ENCODE assay signal across 26 cellular contexts in genomic region chr21:44578371-44579055, GRCh38. TPM values are rescaled to one million over a fixed set of nuclear protein-coding genes. Genes with fewer than 3 reads are reported as not detected.
DNase-seq lines count a peak whose midpoint lies in the region; ATAC-seq and TF ChIP-seq lines count a peak whose summit lies in the region.
"Had no signal": no experiment of that assay in that cellular context is flagged by ENCODE, and none has a peak within 500 bp of the region (broad histone marks: within the 10 kb centered on the region; RNA-seq: fewer than 3 reads in every experiment).

No MANE protein-coding gene starts in this region.

- in situ Hi-C loops in KBM-7 (cut with MboI; ENCODE audit: low pct_unique_long_range_greater_than_20kb, low sequenced_read_pairs), result no loop called here

- DNase-seq in H7 (peak; percentile 23), endodermal cell (peak; percentile 21), neuronal stem cell (ENCODE audit: low spot score) (no peak), upper lobe of right lung (peak; percentile 48), 8988T (no peak), Kasumi-1 (lab: John Stamatoyannopoulos, UW) (no peak), KBM-7 (no peak)
- DNase-seq: BE2C; Calu3; DMS79 treated with DMSO at 0.1 percent for 48 hours; GF-D8; Karpas-422; NCI-H1105; NCI-H1436 treated with DMSO at 0.1 percent for 48 hours; NCI-H187 treated with DMSO at 0.1 percent for 48 hours; NCI-H446; NCI-H526; NCI-H82; NK-92 treated with Interleukin-12 subunit alpha and Interleukin-12 subunit beta, amount 100 ng/mL, for 24 hours; PC-9; SJCRH30 had no signal

- peaks cover 8% of the 10 kb centered on the region for H3K27me3 Mint-ChIP-seq in endodermal cell (ENCODE audit: insufficient read depth)

- H2BK5ac ChIP-seq in neuronal stem cell (ENCODE audit: low read length), result no peak overlapping the region

- H3K23ac ChIP-seq in neuronal stem cell (ENCODE audit: low read depth, low read length, poor library complexity), result no peak overlapping the region

- peaks cover 3% of the 10 kb centered on the region for H3K36me3 Mint-ChIP-seq in endodermal cell (ENCODE audit: low read depth)

- no peaks in the 10 kb centered on the region for H3K4me1 ChIP-seq in endodermal cell (ENCODE audit: control insufficient read depth, insufficient read depth, low read length)
- H3K4me1 ChIP-seq in neuronal stem cell (ENCODE audit: control insufficient read depth in 2 of 2, insufficient read depth in 1 of 2, low read depth in 1 of 2, low read length in 2 of 2), result peaks cover 0 to 5% of the 10 kb centered on the region in 2 donors
- H3K4me1 ChIP-seq in upper lobe of right lung, result no peaks in the 10 kb centered on the region
- H3K4me1 ChIP-seq: BE2C, SJCRH30 had no signal

- H3K4me1 Mint-ChIP-seq in endodermal cell, result peaks cover 8% of the 10 kb centered on the region

- ATAC-seq in upper lobe of right lung, result no peak
- ATAC-seq: Right ventricle myocardium inferior had no signal

- no peak overlapping the region for H3K14ac ChIP-seq in neuronal stem cell (ENCODE audit: low read length)

- WGBS in endodermal cell (ENCODE audit: insufficient coverage in 1 of 2, insufficient read length in 1 of 2), 2 experiments, result 93 to 100% methylated on average over 4 to 17 of the region's 17 CpGs
- no CpG with 5 or more reads among the region's 17 CpGs for WGBS in neuronal stem cell (ENCODE audit: extremely low coverage in 2 of 2, insufficient read length in 2 of 2, insufficient replicate concordance in 1 of 2), 2 donors

- no peak overlapping the region for H3K27ac Mint-ChIP-seq in endodermal cell

- H2BK12ac ChIP-seq in neuronal stem cell (ENCODE audit: low read length), result no peak overlapping the region

- H3K27ac ChIP-seq in endodermal cell (ENCODE audit: low read depth, low read length) (no peak overlapping the region), neuronal stem cell (replicated peaks; ENCODE audit: low read length) (no peak overlapping the region), upper lobe of right lung (no peak overlapping the region)
- H3K27ac ChIP-seq: PC-9, SJCRH30 had no signal

- H3K4me3 ChIP-seq in H7 (ENCODE audit: insufficient read depth, low read depth, low read length), result no peak overlapping the region
- H3K4me3 ChIP-seq in endodermal cell (ENCODE audit: low read length), result no peak overlapping the region
- H3K4me3 ChIP-seq in neuronal stem cell (ENCODE audit: low read length in 2 of 2), result no peak overlapping the region
- H3K4me3 ChIP-seq in upper lobe of right lung, result no peak overlapping the region
- H3K4me3 ChIP-seq: PC-9, SJCRH30 had no signal

- no peaks in the 10 kb centered on the region for H3K36me3 ChIP-seq in H7 (replicated peaks; ENCODE audit: control insufficient read depth, insufficient read depth, low read length)
- no peaks in the 10 kb centered on the region for H3K36me3 ChIP-seq in endodermal cell (ENCODE audit: control insufficient read depth, insufficient read depth, low read length)
- H3K36me3 ChIP-seq in neuronal stem cell (replicated peaks in 1 of 2; ENCODE audit: control insufficient read depth in 2 of 2, insufficient read depth in 2 of 2, low read length in 2 of 2), result no peaks in the 10 kb centered on the region
- H3K36me3 ChIP-seq in upper lobe of right lung, result no peaks in the 10 kb centered on the region
- H3K36me3 ChIP-seq: BE2C, SJCRH30 had no signal

- no peak for TF ChIP-seq CTCF in endodermal cell (conservative IDR thresholded peaks at IDR 0.05)
- no peak for TF ChIP-seq CTCF in upper lobe of right lung (IDR thresholded peaks at IDR 0.05)

- peak overlapping the region; percentile 57 for H3K18ac ChIP-seq in neuronal stem cell (ENCODE audit: low read length)

- H2AFZ ChIP-seq in neuronal stem cell (ENCODE audit: low read length), result no peak overlapping the region
- H2AFZ ChIP-seq: PC-9 had no signal

- no peaks in the 10 kb centered on the region for H3K79me1 ChIP-seq in neuronal stem cell (ENCODE audit: low read depth, low read length)

- no peak overlapping the region for H3K4ac ChIP-seq in neuronal stem cell (ENCODE audit: low read length)

- H2BK15ac ChIP-seq in neuronal stem cell (ENCODE audit: low read length), result peak overlapping the region; percentile 67

- H2BK120ac ChIP-seq in neuronal stem cell (ENCODE audit: low read depth, low read length), result no peak overlapping the region

- H3K4me3 Mint-ChIP-seq in endodermal cell, result no peak overlapping the region

- peaks cover 34% of the 10 kb centered on the region for H3K9me3 Mint-ChIP-seq in endodermal cell

- no peak overlapping the region for H4K8ac ChIP-seq in neuronal stem cell (ENCODE audit: low read depth, low read length)

- H3K9ac ChIP-seq in endodermal cell (ENCODE audit: extremely low read depth, low read length, poor library complexity, severe bottlenecking) (no peak overlapping the region), neuronal stem cell (ENCODE audit: low read depth, low read length, poor library complexity) (no peak overlapping the region)

- intact Hi-C loops in upper lobe of right lung (cut with DNase I), result no loop called here

- no peak overlapping the region for H3K4me2 ChIP-seq in neuronal stem cell (ENCODE audit: insufficient read depth, low read length, poor library complexity, severe bottlenecking)
- H3K4me2 ChIP-seq: PC-9 had no signal

- H3K27me3 ChIP-seq in H7 (ENCODE audit: control insufficient read depth, insufficient read depth, low read length) (no peaks in the 10 kb centered on the region), endodermal cell (ENCODE audit: control insufficient read depth, insufficient read depth, low read length, poor library complexity, severe bottlenecking) (no peaks in the 10 kb centered on the region), neuronal stem cell (ENCODE audit: control insufficient read depth in 3 of 3, insufficient read depth in 3 of 3, low read depth in 1 of 3, low read length in 3 of 3) (no peaks in the 10 kb centered on the region), upper lobe of right lung (no peaks in the 10 kb centered on the region)
- H3K27me3 ChIP-seq: SJCRH30 had no signal

- H2AK5ac ChIP-seq in neuronal stem cell (ENCODE audit: low read depth, low read length), result peak overlapping the region; percentile 28

- H4K91ac ChIP-seq in neuronal stem cell (ENCODE audit: low read depth, low read length, poor library complexity), result no peak overlapping the region

- H3K9me3 ChIP-seq in endodermal cell (ENCODE audit: control insufficient read depth, low read length), result peaks cover 21% of the 10 kb centered on the region
- H3K9me3 ChIP-seq in neuronal stem cell (replicated peaks in 1 of 2; ENCODE audit: control insufficient read depth in 2 of 2, insufficient read depth in 1 of 2, low read depth in 1 of 2, low read length in 2 of 2), result peaks cover 9 to 11% of the 10 kb centered on the region in 2 donors
- peaks cover 8% of the 10 kb centered on the region for H3K9me3 ChIP-seq in upper lobe of right lung
- H3K9me3 ChIP-seq: BE2C had no signal

RNA-seq across cellular contexts. Expression of gene KRTAP10-5, which starts 1.9 kb away (rescaled TPM):
- not detected in 2 replicates for total RNA-seq in H7 (2014; rRNA removed; shearing (Covaris generic))
- not detected for total RNA-seq in endodermal cell
- not detected for polyA plus RNA-seq in endodermal cell (2013, experiment 1 of 2)
- not detected for polyA plus RNA-seq in endodermal cell (2013, experiment 2 of 2)
- not detected for polyA plus RNA-seq in neuronal stem cell (2013, experiment 1 of 2)
- not detected for polyA plus RNA-seq in neuronal stem cell (2013, experiment 2 of 2)
- total RNA-seq in upper lobe of right lung, result not detected
- total RNA-seq: Calu3, H1, HT-29, M059J, PC-9, Right ventricle myocardium inferior, RPMI7951, SJCRH30 had no signal

RNA-seq across cellular contexts. Expression of gene KRTAP10-4, which starts 5.0 kb away (rescaled TPM):
- not detected in 2 replicates for total RNA-seq in H7 (2014; rRNA removed; shearing (Covaris generic))
- not detected for total RNA-seq in endodermal cell
- not detected for polyA plus RNA-seq in endodermal cell (2013, experiment 1 of 2)
- polyA plus RNA-seq in endodermal cell (2013, experiment 2 of 2), result not detected
- not detected for polyA plus RNA-seq in neuronal stem cell (2013, experiment 1 of 2)
- 0.01 TPM for polyA plus RNA-seq in neuronal stem cell (2013, experiment 2 of 2)
- not detected for total RNA-seq in upper lobe of right lung
- total RNA-seq: Calu3, H1, HT-29, M059J, PC-9, Right ventricle myocardium inferior, RPMI7951, SJCRH30 had no signal
- polyA plus RNA-seq: H1 had no signal

RNA-seq across cellular contexts. Expression of gene KRTAP10-6, which starts 13.8 kb away (rescaled TPM):
- not detected in 2 replicates for total RNA-seq in H7 (2014; rRNA removed; shearing (Covaris generic))
- total RNA-seq in endodermal cell, result not detected
- polyA plus RNA-seq in endodermal cell (2013, experiment 1 of 2), result 0.18 TPM
- polyA plus RNA-seq in endodermal cell (2013, experiment 2 of 2), result not detected
- polyA plus RNA-seq in neuronal stem cell (2013, experiment 1 of 2), result 0.06 TPM
- not detected for polyA plus RNA-seq in neuronal stem cell (2013, experiment 2 of 2)
- total RNA-seq in upper lobe of right lung, result not detected
- total RNA-seq: Calu3, H1, HT-29, M059J, PC-9, Right ventricle myocardium inferior, RPMI7951, SJCRH30 had no signal

RNA-seq across cellular contexts. Expression of gene KRTAP10-3, which starts 19.9 kb away (rescaled TPM):
- not detected in 2 replicates for total RNA-seq in H7 (2014; rRNA removed; shearing (Covaris generic))
- total RNA-seq in endodermal cell (not detected), upper lobe of right lung (not detected)
- polyA plus RNA-seq in endodermal cell (2013, experiment 1 of 2), result not detected
- polyA plus RNA-seq in endodermal cell (2013, experiment 2 of 2), result not detected
- not detected for polyA plus RNA-seq in neuronal stem cell (2013, experiment 1 of 2)
- not detected for polyA plus RNA-seq in neuronal stem cell (2013, experiment 2 of 2)
- total RNA-seq: Calu3, H1, HT-29, M059J, PC-9, Right ventricle myocardium inferior, RPMI7951, SJCRH30 had no signal
- polyA plus RNA-seq: H1 had no signal

RNA-seq across cellular contexts. Expression of gene KRTAP10-7, which starts 21.9 kb away (rescaled TPM):
- not detected in 2 replicates for total RNA-seq in H7 (2014; rRNA removed; shearing (Covaris generic))
- not detected for total RNA-seq in endodermal cell
- not detected for polyA plus RNA-seq in endodermal cell (2013, experiment 1 of 2)
- polyA plus RNA-seq in endodermal cell (2013, experiment 2 of 2), result not detected
- polyA plus RNA-seq in neuronal stem cell (2013, experiment 1 of 2), result not detected
- 0.03 TPM for polyA plus RNA-seq in neuronal stem cell (2013, experiment 2 of 2)
- not detected for total RNA-seq in upper lobe of right lung
- total RNA-seq: Calu3, H1, HT-29, M059J, PC-9, Right ventricle myocardium inferior, RPMI7951, SJCRH30 had no signal
- polyA plus RNA-seq: H1 had no signal

Comparison
In these comparisons a context has a peak if more than half of its experiments do, and no peak if none do; other contexts are left out.
1. DNase-seq: peak in H7 (single experiment), endodermal cell (single experiment) and upper lobe of right lung (single experiment); none in neuronal stem cell (single experiment), 8988T (single experiment), Kasumi-1 (0 of 2) and KBM-7 (single experiment).